Comparison of ENCODE assay signal across 2 cellular contexts in genomic region chr22:19958083-19959042, GRCh38.
TF ChIP-seq lines count a peak whose summit lies in the region.

No MANE protein-coding gene starts in this region.

TF ChIP-seq in IMR-90, 13 proteins besides CTCF, POLR2A, EP300 and RAD21:
- TF ChIP-seq FOS (IDR thresholded peaks at IDR 0.05; ENCODE audit: low read depth, low read length) = no peak
- TF ChIP-seq CHD1 (IDR thresholded peaks at IDR 0.05; ENCODE audit: low read depth, low read length) = no peak
- TF ChIP-seq BHLHE40 (IDR thresholded peaks at IDR 0.05; ENCODE audit: low read depth, low read length) = no peak
TF ChIP-seq in IMR-90: peak in this region for 0.

TF ChIP-seq in endothelial cell of umbilical vein, 7 proteins besides CTCF, POLR2A, EP300 and RAD21:
- TF ChIP-seq JUN (IDR thresholded peaks at IDR 0.05; ENCODE audit: borderline replicate concordance, insufficient read depth, insufficient read length, low read depth) = no peak
